20 cellular contexts compared by ENCODE assay signal in genomic region chr12:93518725-93519124, GRCh38. TPM values are rescaled to one million over a fixed set of nuclear protein-coding genes. Genes with fewer than 3 reads are reported as not detected.
DNase-seq lines count a peak whose midpoint lies in the region; ATAC-seq, FAIRE-seq and TF ChIP-seq lines count a peak whose summit lies in the region.
"Had no signal": no experiment of that assay in that cellular context is flagged by ENCODE, and none has a peak within 500 bp of the region (broad histone marks: within the 10 kb centered on the region; RNA-seq: fewer than 3 reads in every experiment).

No MANE protein-coding gene starts in this region.

- H3K56ac ChIP-seq in IMR-90 (ENCODE audit: extremely low read depth, insufficient read depth, low read length): no peak overlapping the region

- no peak overlapping the region for H2AK9ac ChIP-seq in IMR-90 (replicated peaks; ENCODE audit: low read depth, low read length, poor library complexity)

- no peak overlapping the region for H3K18ac ChIP-seq in IMR-90 (ENCODE audit: low read depth, low read length)

- H4K91ac ChIP-seq in IMR-90 (ENCODE audit: insufficient read depth, low read depth, low read length): no peak overlapping the region

- H2BK20ac ChIP-seq in IMR-90 (ENCODE audit: low read depth, low read length): peak overlapping the region; percentile 49; the same call in 1 of the 2 replicates

- H3K4me3 ChIP-seq in AG10803 (ENCODE audit: low read length): no peak overlapping the region
- H3K4me3 ChIP-seq in IMR-90 (ENCODE audit: insufficient read depth, low read depth, low read length): no peak overlapping the region
- no peak overlapping the region for H3K4me3 ChIP-seq in bronchial epithelial cell (ENCODE audit: low read depth, low read length)
- H3K4me3 ChIP-seq: lower lobe of right lung, SJSA1, uterus had no signal

- dilution Hi-C loops in IMR-90 (cut with HindIII; ENCODE audit: low sequenced_read_pairs, unreplicated experiment): no loop called here

- H4K5ac ChIP-seq in IMR-90 (ENCODE audit: low read depth, low read length): no peak overlapping the region

- no peak overlapping the region for H3K27ac ChIP-seq in IMR-90 (ENCODE audit: insufficient read depth, low read length)
- H3K27ac ChIP-seq: lower lobe of right lung, SJSA1, uterus had no signal

- no peak overlapping the region for H2AK5ac ChIP-seq in IMR-90 (ENCODE audit: low read depth, low read length)

- H3K23ac ChIP-seq in IMR-90 (ENCODE audit: low read depth, low read length): no peak overlapping the region

- H3K79me1 ChIP-seq in IMR-90 (ENCODE audit: low read depth in 1 of 2, low read length in 2 of 2): no peaks in the 10 kb centered on the region

- H3K9me1 ChIP-seq in IMR-90 (ENCODE audit: insufficient read depth, low read length): 0 out of 2 replicates have a peak, but pooled peaks cover 3% of the 10 kb centered on the region

- no peaks in the 10 kb centered on the region for H4K20me1 ChIP-seq in IMR-90 (ENCODE audit: insufficient read depth, low read length)

- no peak for FAIRE-seq in bronchial epithelial cell (lab: Jason Lieb, UNC)
- FAIRE-seq: HTR-8/SVneo, TTC549 had no signal

- H3K4me1 Mint-ChIP-seq in activated CD4-positive, alpha-beta memory T cell treated with anti-CD3 and anti-CD28 coated beads for 36 hours (ENCODE audit: low read depth): no peaks in the 10 kb centered on the region
- H3K4me1 Mint-ChIP-seq: stimulated activated naive CD8-positive, alpha-beta T cell treated with anti-CD3 and anti-CD28 coated beads, Interleukin-15, amount 100 ng/mL, for 72 hours had no signal

- DNase-seq in AG10803 (ENCODE audit: low read depth) (peak; percentile 24), IMR-90 (peak; percentile 83), bronchial epithelial cell (ENCODE audit: low read depth) (peak; percentile 28), kidney tubule cell (ENCODE audit: low spot score) (peak; percentile 25), LoVo (ENCODE audit: low spot score) (no peak), islet precursor cell (no peak), G401 (ENCODE audit: low spot score) (no peak)
- DNase-seq in activated CD4-positive, alpha-beta memory T cell treated with anti-CD3 and anti-CD28 coated beads for 36 hours: no peak
- DNase-seq: activated naive CD4-positive, alpha-beta T cell treated with anti-CD3 and anti-CD28 coated beads for 36 hours; H7; lower lobe of right lung; MM.1S; naive thymus-derived CD4-positive, alpha-beta T cell; NCI-H187; NCI-H446 treated with DMSO at 0.1 percent for 48 hours; stimulated activated naive CD8-positive, alpha-beta T cell treated with anti-CD3 and anti-CD28 coated beads, Interleukin-15, amount 100 ng/mL, for 72 hours; uterus had no signal

- no peaks in the 10 kb centered on the region for H3K9me3 ChIP-seq in IMR-90 (ENCODE audit: control insufficient read depth, insufficient read depth, low read length)
- H3K9me3 ChIP-seq: lower lobe of right lung, SJSA1, uterus had no signal

- H3K4me3 Mint-ChIP-seq in activated CD4-positive, alpha-beta memory T cell treated with anti-CD3 and anti-CD28 coated beads for 36 hours: no peak overlapping the region
- H3K4me3 Mint-ChIP-seq: activated naive CD4-positive, alpha-beta T cell treated with anti-CD3 and anti-CD28 coated beads for 36 hours; naive thymus-derived CD4-positive, alpha-beta T cell; stimulated activated naive CD8-positive, alpha-beta T cell treated with anti-CD3 and anti-CD28 coated beads, Interleukin-15, amount 100 ng/mL, for 72 hours had no signal

- H3K36me3 Mint-ChIP-seq in activated CD4-positive, alpha-beta memory T cell treated with anti-CD3 and anti-CD28 coated beads for 36 hours: no peaks in the 10 kb centered on the region

- POLR2A ChIA-PET in IMR-90 (lab: Charles Lee; ENCODE audit: unreplicated experiment): no interaction called here
- POLR2A ChIA-PET in activated CD4-positive, alpha-beta memory T cell treated with anti-CD3 and anti-CD28 coated beads for 36 hours (lab: Charles Lee): no interaction called here

- no peaks in the 10 kb centered on the region for H3K27me3 ChIP-seq in IMR-90 (ENCODE audit: control insufficient read depth, insufficient read depth, low read length)
- H3K27me3 ChIP-seq in bronchial epithelial cell (ENCODE audit: control insufficient read depth, insufficient read depth, low read length): no peaks in the 10 kb centered on the region
- H3K27me3 ChIP-seq: SJSA1, uterus had no signal

- no peak overlapping the region for H3K9ac ChIP-seq in IMR-90 (ENCODE audit: low read depth, low read length)

- no peak for TF ChIP-seq POLR2A in IMR-90 (IDR thresholded peaks at IDR 0.05; ENCODE audit: low read depth, low read length)

- in situ Hi-C loops in IMR-90 (cut with MboI; ENCODE audit: low sequenced_read_pairs): no loop called here
- in situ Hi-C loops in G401 (cut with HindIII; ENCODE audit: low sequenced_read_pairs): no loop called here

- no peak overlapping the region for H3K27ac Mint-ChIP-seq in activated CD4-positive, alpha-beta memory T cell treated with anti-CD3 and anti-CD28 coated beads for 36 hours
- H3K27ac Mint-ChIP-seq: activated naive CD4-positive, alpha-beta T cell treated with anti-CD3 and anti-CD28 coated beads for 36 hours; naive thymus-derived CD4-positive, alpha-beta T cell; stimulated activated naive CD8-positive, alpha-beta T cell treated with anti-CD3 and anti-CD28 coated beads, Interleukin-15, amount 100 ng/mL, for 72 hours had no signal

- no peak overlapping the region for H2BK5ac ChIP-seq in IMR-90 (ENCODE audit: low read depth, low read length, poor library complexity, severe bottlenecking)

- H3K4me2 ChIP-seq in IMR-90 (ENCODE audit: low read depth, low read length): no peak overlapping the region

- H4K8ac ChIP-seq in IMR-90 (ENCODE audit: low read depth in 2 of 2, low read length in 2 of 2): no peak overlapping the region; a peak in 1 of 4 replicates

- peak; percentile 47; the same call in 1 of the 2 replicates for ATAC-seq in IMR-90 (ENCODE audit: low read depth)
- ATAC-seq: lower lobe of right lung; naive thymus-derived CD4-positive, alpha-beta T cell; stimulated activated naive CD8-positive, alpha-beta T cell treated with anti-CD3 and anti-CD28 coated beads, Interleukin-15, amount 100 ng/mL, for 72 hours had no signal

- peak overlapping the region; percentile 60 for H2AFZ ChIP-seq in IMR-90 (replicated peaks; ENCODE audit: low read length, poor library complexity)

- H3K9me3 Mint-ChIP-seq in activated CD4-positive, alpha-beta memory T cell treated with anti-CD3 and anti-CD28 coated beads for 36 hours: no peaks in the 10 kb centered on the region
- H3K9me3 Mint-ChIP-seq: activated naive CD4-positive, alpha-beta T cell treated with anti-CD3 and anti-CD28 coated beads for 36 hours; naive thymus-derived CD4-positive, alpha-beta T cell; stimulated activated naive CD8-positive, alpha-beta T cell treated with anti-CD3 and anti-CD28 coated beads, Interleukin-15, amount 100 ng/mL, for 72 hours had no signal

- BruUV-seq in IMR-90 (replicated peaks; lab: Mats Ljungman, UMichigan): no TSS peak

- H3K14ac ChIP-seq in IMR-90 (replicated peaks; ENCODE audit: low read depth, low read length): peak overlapping the region; percentile 89

- intact Hi-C loops in IMR-90 (cut with micrococcal nuclease): no loop called here
- intact Hi-C loops in activated CD4-positive, alpha-beta memory T cell treated with anti-CD3 and anti-CD28 coated beads for 36 hours (cut with micrococcal nuclease): no loop called here

- TF ChIP-seq CTCF in AG10803 (conservative IDR thresholded peaks at IDR 0.05; ENCODE audit: low read length) (no peak), IMR-90 (conservative IDR thresholded peaks at IDR 0.05; ENCODE audit: low read depth, low read length) (no peak), bronchial epithelial cell (IDR thresholded peaks at IDR 0.05; ENCODE audit: insufficient read depth, low read length, severe bottlenecking) (no peak)

- no peaks in the 10 kb centered on the region for H3K36me3 ChIP-seq in IMR-90 (ENCODE audit: control insufficient read depth, insufficient read depth, low read length)
- H3K36me3 ChIP-seq in bronchial epithelial cell (ENCODE audit: control insufficient read depth, insufficient read depth, low read length): no peaks in the 10 kb centered on the region
- H3K36me3 ChIP-seq: lower lobe of right lung, SJSA1, uterus had no signal

- no peak for TF ChIP-seq RAD21 in IMR-90 (IDR thresholded peaks at IDR 0.05; ENCODE audit: low read length)

- peaks cover 5% of the 10 kb centered on the region for H3K4me1 ChIP-seq in IMR-90 (ENCODE audit: control insufficient read depth, insufficient read depth, low read length)
- H3K4me1 ChIP-seq: lower lobe of right lung, uterus had no signal

- no peaks in the 10 kb centered on the region for H3K27me3 Mint-ChIP-seq in activated CD4-positive, alpha-beta memory T cell treated with anti-CD3 and anti-CD28 coated beads for 36 hours

- peak overlapping the region; percentile 35; the same call in 1 of the 2 replicates for H3K4ac ChIP-seq in IMR-90 (ENCODE audit: low read depth, low read length)

- CTCF ChIA-PET in IMR-90 (lab: Yijun Ruan, JAX): no interaction called here
- CTCF ChIA-PET in activated CD4-positive, alpha-beta memory T cell treated with anti-CD3 and anti-CD28 coated beads for 36 hours (lab: Charles Lee): interaction anchor here (0.6 to 1.4 kb wide), 4 partner anchors 16 to 584 kb away, joined by 3 to 5 read pairs (median 4); no protein-coding TSS in a partner anchor

- H2BK15ac ChIP-seq in IMR-90 (ENCODE audit: low read depth, low read length): no peak overlapping the region

- no CpG with 5 or more reads among the region's 5 CpGs for WGBS in IMR-90 (ENCODE audit: extremely low coverage in 2 of 2, insufficient read length in 1 of 2), 2 experiments

- H2BK120ac ChIP-seq in IMR-90 (ENCODE audit: low read depth, low read length): peak overlapping the region; percentile 48

TF ChIP-seq in IMR-90, 13 proteins besides CTCF, POLR2A, EP300 and RAD21:
- peak; percentile 50; the same call in 1 of the 2 replicates for TF ChIP-seq CEBPB (IDR thresholded peaks at IDR 0.05; ENCODE audit: low read depth, low read length)
- TF ChIP-seq BHLHE40 (IDR thresholded peaks at IDR 0.05; ENCODE audit: low read depth, low read length): no peak

RNA-seq across cellular contexts. Expression of gene MRPL42, which starts 51.4 kb away (rescaled TPM):
- total RNA-seq in IMR-90 (2012; rRNA removed) (90.7 and 124 TPM in 2 replicates), bronchial epithelial cell (82.1 and 131 TPM in 2 replicates)
- 48.0 and 64.2 TPM in 2 replicates for polyA plus RNA-seq in IMR-90 (2012; rRNA removed)
- polyA plus RNA-seq in IMR-90 (2012; cell fraction: cytosol; rRNA removed): 6.7 and 15.9 TPM in 2 replicates
- polyA plus RNA-seq in IMR-90 (2012; cell fraction: nucleus; rRNA removed; ENCODE audit: low replicate concordance): 1.5 and 27.9 TPM in 2 replicates
- 10 to 100 TPM; 65.0 to 67.6 TPM for total RNA-seq in activated CD4-positive, alpha-beta memory T cell treated with anti-CD3 and anti-CD28 coated beads for 36 hours
- total RNA-seq in G401 (2014; rRNA removed; shearing (Covaris generic)): 159 and 173 TPM in 2 replicates

RNA-seq across cellular contexts. Expression of gene SOCS2, which starts 53.8 kb away (rescaled TPM):
- 12.0 and 19.4 TPM in 2 replicates for total RNA-seq in IMR-90 (2012; rRNA removed)
- polyA plus RNA-seq in IMR-90 (2012; rRNA removed): 12.4 and 13.5 TPM in 2 replicates
- polyA plus RNA-seq in IMR-90 (2012; cell fraction: cytosol; rRNA removed): 8.8 and 13.5 TPM in 2 replicates
- polyA plus RNA-seq in IMR-90 (2012; cell fraction: nucleus; rRNA removed; ENCODE audit: low replicate concordance): 17.3 and 33.3 TPM in 2 replicates
- total RNA-seq in bronchial epithelial cell: 10.5 and 14.3 TPM in 2 replicates
- 10 to 100 TPM; 22.9 to 23.1 TPM for total RNA-seq in activated CD4-positive, alpha-beta memory T cell treated with anti-CD3 and anti-CD28 coated beads for 36 hours
- total RNA-seq in G401 (2014; rRNA removed; shearing (Covaris generic)): not detected in 2 replicates

Comparison
In these comparisons a context has a peak if more than half of its experiments do, and no peak if none do; other contexts are left out.
1. DNase-seq: peak in AG10803 (single experiment), IMR-90 (single experiment), bronchial epithelial cell (single experiment) and kidney tubule cell (single experiment); none in LoVo (single experiment), islet precursor cell (single experiment), activated CD4-positive, alpha-beta memory T cell treated with anti-CD3 and anti-CD28 coated beads for 36 hours (single experiment) and G401 (single experiment).
2. RNA of gene SOCS2, which starts 53.8 kb away (total RNA-seq): 22.9 to 23.1 TPM in activated CD4-positive, alpha-beta memory T cell treated with anti-CD3 and anti-CD28 coated beads for 36 hours, 12.0 to 19.4 TPM in IMR-90 and 10.5 to 14.3 TPM in bronchial epithelial cell; not detected in G401; every median in the first group is over 10 times any median in the second.